13 cellular contexts compared by ENCODE assay signal in genomic region chr5:10579537-10580521, GRCh38. TPM values are rescaled to one million over a fixed set of nuclear protein-coding genes. Genes with fewer than 3 reads are reported as not detected.
A peak's percentile ranks its signal among the peaks of the same experiment; 100 is the strongest.
DNase-seq lines count a peak whose midpoint lies in the region; ATAC-seq and TF ChIP-seq lines count a peak whose summit lies in the region.
"Had no signal": no experiment of that assay in that cellular context is flagged by ENCODE, and none has a peak within 500 bp of the region (broad histone marks: within the 10 kb centered on the region; RNA-seq: fewer than 3 reads in every experiment).

No MANE protein-coding gene starts in this region.

- no peak for DNase-seq in activated T-cell treated with anti-CD3 and anti-CD28 coated beads, Interleukin-2, amount 50 U/mL, for 24 hours
- DNase-seq in activated T-cell treated with anti-CD3 and anti-CD28 coated beads for 4 hours (no peak), HEK293T (ENCODE audit: extremely low spot score) (no peak), NCI-H2227 treated with DMSO at 0.1 percent for 48 hours (lab: John Stamatoyannopoulos, UW) (peak; percentile 86), NCI-H446 (lab: John Stamatoyannopoulos, UW) (no peak), iPS-NIHi11 (ENCODE audit: low spot score) (no peak)
- DNase-seq in stimulated activated naive CD8-positive, alpha-beta T cell treated with anti-CD3 and anti-CD28 coated beads, Interleukin-15, Interleukin-2, amounts not matched to agents 100 U/mL and 50 U/mL, for 24 hours: no peak
- DNase-seq in activated naive CD4-positive, alpha-beta T cell treated with anti-CD3 and anti-CD28 coated beads for 36 hours: no peak
- DNase-seq: HCEC 1CT, Kasumi-1, left cardiac atrium, NCI-H524, pancreas had no signal

- no peaks in the 10 kb centered on the region for H3K36me3 Mint-ChIP-seq in activated T-cell treated with anti-CD3 and anti-CD28 coated beads, Interleukin-2, amount 50 U/mL, for 24 hours (ENCODE audit: low read depth)
- H3K36me3 Mint-ChIP-seq in activated naive CD4-positive, alpha-beta T cell treated with anti-CD3 and anti-CD28 coated beads for 36 hours (ENCODE audit: low read depth): no peaks in the 10 kb centered on the region

- peak overlapping the region; percentile 47 for H3K4me3 Mint-ChIP-seq in activated T-cell treated with anti-CD3 and anti-CD28 coated beads, Interleukin-2, amount 50 U/mL, for 24 hours
- H3K4me3 Mint-ChIP-seq in activated naive CD4-positive, alpha-beta T cell treated with anti-CD3 and anti-CD28 coated beads for 36 hours: no peak overlapping the region

- intact Hi-C loops in activated naive CD4-positive, alpha-beta T cell treated with anti-CD3 and anti-CD28 coated beads for 36 hours (cut with micrococcal nuclease): loop anchor here (1.0 to 5.0 kb wide), 8 partner anchors 16 to 562 kb away; partner anchors contain the start of genes ANKRD33B and MARCHF6

- H3K27me3 Mint-ChIP-seq in activated T-cell treated with anti-CD3 and anti-CD28 coated beads, Interleukin-2, amount 50 U/mL, for 24 hours: peaks cover 17% of the 10 kb centered on the region
- peaks cover 17% of the 10 kb centered on the region for H3K27me3 Mint-ChIP-seq in activated naive CD4-positive, alpha-beta T cell treated with anti-CD3 and anti-CD28 coated beads for 36 hours (ENCODE audit: low read depth)

- peaks cover 57% of the 10 kb centered on the region for H3K4me1 Mint-ChIP-seq in activated T-cell treated with anti-CD3 and anti-CD28 coated beads, Interleukin-2, amount 50 U/mL, for 24 hours (ENCODE audit: low read depth)
- H3K4me1 Mint-ChIP-seq in activated naive CD4-positive, alpha-beta T cell treated with anti-CD3 and anti-CD28 coated beads for 36 hours (ENCODE audit: low read depth): peaks cover 51% of the 10 kb centered on the region

- CTCF ChIA-PET in HEK293T (lab: Yijun Ruan, JAX): no interaction called here
- CTCF ChIA-PET in activated naive CD4-positive, alpha-beta T cell treated with anti-CD3 and anti-CD28 coated beads for 36 hours (lab: Charles Lee): interaction anchor here (0.6 to 0.7 kb wide), 3 partner anchors 28 to 169 kb away, joined by 3 to 6 read pairs (median 5); no protein-coding TSS in a partner anchor

- H3K27ac Mint-ChIP-seq in activated T-cell treated with anti-CD3 and anti-CD28 coated beads, Interleukin-2, amount 50 U/mL, for 24 hours: peak overlapping the region; percentile 74
- no peak overlapping the region for H3K27ac Mint-ChIP-seq in activated naive CD4-positive, alpha-beta T cell treated with anti-CD3 and anti-CD28 coated beads for 36 hours

- ATAC-seq in stimulated activated naive CD8-positive, alpha-beta T cell treated with anti-CD3 and anti-CD28 coated beads, Interleukin-15, Interleukin-2, amounts not matched to agents 100 U/mL and 50 U/mL, for 24 hours: peak; percentile 51
- ATAC-seq: left cardiac atrium, pancreas had no signal

- POLR2A ChIA-PET in HEK293T (lab: Yijun Ruan, JAX): interaction anchor here (1.3 kb wide), 1 partner anchor 16 kb away, joined by 3 read pairs; the partner anchor contains the start of gene ANKRD33B

- no peaks in the 10 kb centered on the region for H3K9me3 Mint-ChIP-seq in activated T-cell treated with anti-CD3 and anti-CD28 coated beads, Interleukin-2, amount 50 U/mL, for 24 hours
- no peaks in the 10 kb centered on the region for H3K9me3 Mint-ChIP-seq in activated naive CD4-positive, alpha-beta T cell treated with anti-CD3 and anti-CD28 coated beads for 36 hours

TF ChIP-seq in HEK293T, 16 proteins besides CTCF, POLR2A, EP300 and RAD21:
- no peak for TF ChIP-seq SP1 (IDR thresholded peaks at IDR 0.05)
- TF ChIP-seq PKNOX1 (IDR thresholded peaks at IDR 0.05): peak; percentile 94

RNA-seq across cellular contexts. Expression of gene ANKRD33B, which starts 16.0 kb away (rescaled TPM):
- 1 to 10 TPM; 1.9 to 2.5 TPM for total RNA-seq in activated naive CD4-positive, alpha-beta T cell treated with anti-CD3 and anti-CD28 coated beads for 36 hours
